Comparison of ENCODE assay signal across 14 cellular contexts in the genomic region with DNA sequence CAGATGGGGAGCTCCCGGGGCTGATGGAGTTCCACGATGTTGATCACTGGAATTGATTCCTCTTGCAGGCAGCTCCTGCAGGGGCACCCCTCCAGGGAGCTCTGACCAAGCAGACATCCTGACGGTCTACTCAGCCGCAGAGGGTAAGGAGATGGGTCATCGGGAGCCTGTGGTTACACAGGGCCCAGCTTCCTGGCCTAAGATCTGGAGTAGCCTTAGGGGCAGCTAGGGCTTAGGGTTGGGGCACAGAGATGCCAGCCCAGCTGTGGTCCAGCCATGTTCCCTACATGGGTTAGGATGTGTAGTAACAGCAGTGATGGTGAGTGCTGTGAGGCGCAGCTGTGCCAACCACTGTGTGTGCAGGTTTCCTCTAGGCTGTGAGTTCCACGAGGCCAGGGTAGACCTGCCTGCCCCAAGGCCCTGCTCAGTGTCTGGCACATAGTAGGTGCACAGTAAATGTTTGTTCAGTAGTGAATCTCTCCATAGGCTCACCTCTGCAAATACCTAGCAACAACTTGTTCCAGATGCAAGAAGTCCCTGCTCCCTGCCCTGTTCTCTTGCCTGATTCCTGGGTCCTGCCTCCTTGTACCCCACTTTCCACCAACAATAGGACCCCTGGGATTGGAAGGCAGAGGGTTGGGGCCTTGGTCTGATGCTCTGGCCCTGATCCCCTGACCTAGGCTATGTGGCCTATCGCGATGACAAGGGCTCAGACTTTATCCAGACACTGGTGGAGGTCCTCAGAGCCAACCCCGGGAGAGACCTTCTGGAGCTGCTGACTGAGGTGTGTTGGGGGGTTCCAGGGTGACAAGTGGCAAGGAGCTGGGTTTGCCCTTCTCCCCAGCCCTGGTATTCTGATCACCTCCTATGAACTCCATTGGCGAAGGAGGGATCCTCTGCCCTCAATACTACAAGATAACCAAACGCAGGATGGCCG. TPM values are rescaled to one million over a fixed set of nuclear protein-coding genes. Genes with fewer than 3 reads are reported as not detected.
DNase-seq lines count a peak whose midpoint lies in the region; ATAC-seq, FAIRE-seq and TF ChIP-seq lines count a peak whose summit lies in the region.
"Had no signal": no experiment of that assay in that cellular context is flagged by ENCODE, and none has a peak within 500 bp of the region (broad histone marks: within the 10 kb centered on the region; RNA-seq: fewer than 3 reads in every experiment).

No MANE protein-coding gene starts in this region.

- in situ Hi-C loops in ACHN (cut with HindIII; ENCODE audit: low pct_ligation_motif_present, low pct_unique_long_range_greater_than_20kb, low sequenced_read_pairs), result no loop called here

- no peak overlapping the region for H2BK120ac ChIP-seq in H1 (replicated peaks; ENCODE audit: low read depth, low read length)

- no peak for DNase-seq in activated T-cell treated with anti-CD3 and anti-CD28 coated beads, Interleukin-2, amount 50 U/mL, for 4 hours
- DNase-seq in activated T-cell treated with anti-CD3 and anti-CD28 coated beads for 4 hours (no peak), H1 (ENCODE audit: low read depth in 1 of 2, low spot score in 2 of 2) (no peak), OCI-M2 (lab: John Stamatoyannopoulos, UW; ENCODE audit: unreplicated experiment) (no peak), NCI-H1417 treated with DMSO at 0.1 percent for 48 hours (lab: John Stamatoyannopoulos, UW) (no peak), ACHN (no peak)
- no peak for DNase-seq in stimulated activated effector memory CD8-positive, alpha-beta T cell treated with anti-CD3 and anti-CD28 coated beads, Interleukin-12 subunit alpha, Interleukin-12 subunit beta, amount 100 ng/mL, for 72 hours (ENCODE audit: low spot score in 2 of 2)
- DNase-seq: colonic mucosa, EL, MV-4-11, small intestine had no signal

- H4K8ac ChIP-seq in H1 (ENCODE audit: extremely low read depth, insufficient read depth, low read length), result no peak overlapping the region; the same call in 1 of the 2 replicates

- WGBS in H1 (ENCODE audit: extremely low coverage in 1 of 2, insufficient coverage in 1 of 2, insufficient read length in 1 of 2, insufficient replicate concordance in 2 of 2, low coverage in 1 of 2, low lambda C conversion rate in 2 of 2, missing lambda C conversion rate in 1 of 2), 2 experiments, result 92% methylated on average over 13 of the region's 13 CpGs; no CpG with 5 or more reads in 1 of the 2 experiments

- H3K27ac Mint-ChIP-seq in stimulated activated effector memory CD8-positive, alpha-beta T cell treated with anti-CD3 and anti-CD28 coated beads, Interleukin-12 subunit alpha, Interleukin-12 subunit beta, amount 100 ng/mL, for 72 hours, result peak overlapping the region; percentile 34

- no peak overlapping the region for H2BK5ac ChIP-seq in H1 (ENCODE audit: low read depth, low read length)

- peak overlapping the region; percentile 92; the same call in 1 of the 2 replicates for H2BK15ac ChIP-seq in H1 (ENCODE audit: low read length)

- POLR2A ChIA-PET in H1 (lab: Charles Lee; ENCODE audit: partially characterized antibody), result interaction anchor here (0.8 to 8.6 kb wide), 16 partner anchors 10 to 130 kb away, joined by 3 to 69 read pairs (median 4); partner anchors contain the start of genes CLDN6, TNFRSF12A, ZNF213 and ZSCAN10

- H2BK20ac ChIP-seq in H1 (ENCODE audit: low read length), result no peak overlapping the region

- H3K36me3 ChIP-seq in OCI-LY3 (replicated peaks; ENCODE audit: low read depth, low read length), result no peaks in the 10 kb centered on the region
- H3K36me3 ChIP-seq in H1 (ENCODE audit: control insufficient read depth in 2 of 4, insufficient read depth in 4 of 4, low read length in 3 of 4), result no peaks in the 10 kb centered on the region
- H3K36me3 ChIP-seq: colonic mucosa had no signal

- peak overlapping the region; percentile 59 for H3K4me3 Mint-ChIP-seq in activated T-cell treated with anti-CD3 and anti-CD28 coated beads, Interleukin-2, amount 50 U/mL, for 4 hours
- peak overlapping the region; percentile 81 for H3K4me3 Mint-ChIP-seq in stimulated activated effector memory CD8-positive, alpha-beta T cell treated with anti-CD3 and anti-CD28 coated beads, Interleukin-12 subunit alpha, Interleukin-12 subunit beta, amount 100 ng/mL, for 72 hours

- H3K36me3 Mint-ChIP-seq in activated T-cell treated with anti-CD3 and anti-CD28 coated beads, Interleukin-2, amount 50 U/mL, for 4 hours (ENCODE audit: insufficient read depth), result no peaks in the 10 kb centered on the region
- peaks cover 37% of the 10 kb centered on the region for H3K36me3 Mint-ChIP-seq in stimulated activated effector memory CD8-positive, alpha-beta T cell treated with anti-CD3 and anti-CD28 coated beads, Interleukin-12 subunit alpha, Interleukin-12 subunit beta, amount 100 ng/mL, for 72 hours

- H3K9me3 ChIP-seq in OCI-LY3 (ENCODE audit: insufficient read depth, low read length) (no peaks in the 10 kb centered on the region), H1 (ENCODE audit: insufficient read depth in 2 of 2, low read depth in 1 of 2, low read length in 1 of 2) (no peaks in the 10 kb centered on the region)
- H3K9me3 ChIP-seq: colonic mucosa had no signal

- 0 out of 2 replicates have a peak overlapping the region, but pooled peaks have one; percentile 2 for H2BK12ac ChIP-seq in H1 (ENCODE audit: low read depth, low read length)

- H3K79me2 ChIP-seq in OCI-LY3 (ENCODE audit: low read length), result no peaks in the 10 kb centered on the region
- no peaks in the 10 kb centered on the region for H3K79me2 ChIP-seq in H1 (ENCODE audit: control insufficient read depth in 1 of 2, insufficient read depth in 2 of 2, low read length in 2 of 2)

- H3K27ac ChIP-seq in OCI-LY3 (ENCODE audit: low read length) (no peak overlapping the region), H1 (ENCODE audit: low read depth, low read length) (no peak overlapping the region)

- H3K27me3 ChIP-seq in OCI-LY3 (ENCODE audit: low read depth, low read length) (no peaks in the 10 kb centered on the region), H1 (replicated peaks in 1 of 4; ENCODE audit: control insufficient read depth in 3 of 4, extremely low read depth in 1 of 4, insufficient read depth in 3 of 4, low read length in 3 of 4) (peaks cover 0 to 18% (median 12%) of the 10 kb centered on the region in 4 experiments; a peak in 5 of 7 replicates)
- H3K27me3 ChIP-seq: colonic mucosa had no signal

- CTCF ChIA-PET in H1 (lab: Charles Lee; ENCODE audit: partially characterized antibody), result interaction anchor here (0.7 to 10.9 kb wide), 16 partner anchors 9 to 117 kb away, joined by 3 to 174 read pairs (median 6); partner anchors contain the start of genes OR1F1, ZNF205 and ZNF213

- TF ChIP-seq CTCF in OCI-LY3 (IDR thresholded peaks at IDR 0.05; ENCODE audit: low read depth, low read length), result no peak
- no peak for TF ChIP-seq CTCF in H1 (IDR thresholded peaks at IDR 0.05; ENCODE audit: control extremely low read depth in 1 of 3, insufficient read depth in 1 of 3, low read depth in 1 of 3, low read length in 3 of 3)

- peaks cover 5% of the 10 kb centered on the region for H3K27me3 Mint-ChIP-seq in activated T-cell treated with anti-CD3 and anti-CD28 coated beads, Interleukin-2, amount 50 U/mL, for 4 hours (ENCODE audit: low read depth)

- no peak overlapping the region for H3K4ac ChIP-seq in H1 (replicated peaks; ENCODE audit: insufficient read length, low read depth, low read length)

- H3K4me3 ChIP-seq in OCI-LY3 (ENCODE audit: low read length), result no peak overlapping the region; the same call in 1 of the 2 replicates
- no peak overlapping the region for H3K4me3 ChIP-seq in H1 (ENCODE audit: extremely low read depth in 1 of 4, insufficient read depth in 2 of 4, low read depth in 3 of 4, low read length in 4 of 4)

- H3K9me3 Mint-ChIP-seq in activated T-cell treated with anti-CD3 and anti-CD28 coated beads, Interleukin-2, amount 50 U/mL, for 4 hours, result peaks cover 7% of the 10 kb centered on the region
- H3K9me3 Mint-ChIP-seq in stimulated activated effector memory CD8-positive, alpha-beta T cell treated with anti-CD3 and anti-CD28 coated beads, Interleukin-12 subunit alpha, Interleukin-12 subunit beta, amount 100 ng/mL, for 72 hours, result no peaks in the 10 kb centered on the region

- no peak overlapping the region for H3K23ac ChIP-seq in H1 (ENCODE audit: insufficient read length)

- H3K23me2 ChIP-seq in H1 (ENCODE audit: low read depth, low read length), result peaks cover 12% of the 10 kb centered on the region; the same call in 1 of the 2 replicates

- no peak overlapping the region for H2AK5ac ChIP-seq in H1 (ENCODE audit: low read depth, low read length)

- peaks cover 22% of the 10 kb centered on the region for H3K4me1 Mint-ChIP-seq in activated T-cell treated with anti-CD3 and anti-CD28 coated beads, Interleukin-2, amount 50 U/mL, for 4 hours (ENCODE audit: low read depth)
- peaks cover 37% of the 10 kb centered on the region for H3K4me1 Mint-ChIP-seq in stimulated activated effector memory CD8-positive, alpha-beta T cell treated with anti-CD3 and anti-CD28 coated beads, Interleukin-12 subunit alpha, Interleukin-12 subunit beta, amount 100 ng/mL, for 72 hours

- H3K14ac ChIP-seq in H1 (ENCODE audit: insufficient read length), result no peak overlapping the region

- H4K20me1 ChIP-seq in OCI-LY3 (ENCODE audit: insufficient read depth, low read length) (no peaks in the 10 kb centered on the region), H1 (replicated peaks in 1 of 2; ENCODE audit: control insufficient read depth in 1 of 2, insufficient read depth in 2 of 2, low read length in 2 of 2) (peaks cover 0 to 2% of the 10 kb centered on the region in 2 experiments)

- no peak overlapping the region for H3K18ac ChIP-seq in H1 (ENCODE audit: extremely low read depth, low read length)

- no peak for TF ChIP-seq EP300 in H1 (IDR thresholded peaks at IDR 0.05; ENCODE audit: borderline replicate concordance in 1 of 2, low read depth in 2 of 2, low read length in 2 of 2)

- peaks cover 6% of the 10 kb centered on the region; the same call in 1 of the 2 replicates for H3K4me1 ChIP-seq in OCI-LY3 (ENCODE audit: low read length)
- peaks cover 0 to 5% (median 3%) of the 10 kb centered on the region in 4 experiments; a peak in 4 of 7 replicates for H3K4me1 ChIP-seq in H1 (replicated peaks in 1 of 4; ENCODE audit: control insufficient read depth in 3 of 4, insufficient read depth in 4 of 4, low read length in 3 of 4)

- no peak for ATAC-seq in activated T-cell treated with anti-CD3 and anti-CD28 coated beads, Interleukin-2, amount 50 U/mL, for 4 hours
- no peak for ATAC-seq in stimulated activated effector memory CD8-positive, alpha-beta T cell treated with anti-CD3 and anti-CD28 coated beads, Interleukin-12 subunit alpha, Interleukin-12 subunit beta, amount 100 ng/mL, for 72 hours

- no peaks in the 10 kb centered on the region for H3K79me1 ChIP-seq in H1 (ENCODE audit: low read depth, low read length)

- peak overlapping the region; percentile 90 for H3K4me2 ChIP-seq in OCI-LY3 (ENCODE audit: low read length)
- H3K4me2 ChIP-seq in H1 (ENCODE audit: insufficient read depth in 1 of 2, low read depth in 2 of 2, low read length in 2 of 2), result peak overlapping the region; percentile 73 to 91; a peak in 1 of 4 replicates

- H3K56ac ChIP-seq in H1 (replicated peaks; ENCODE audit: insufficient read length, low read depth, low read length), result no peak overlapping the region

- no peak for FAIRE-seq in H1 (lab: Jason Lieb, UNC)
- FAIRE-seq: small intestine had no signal

- no peak for TF ChIP-seq POLR2A in H1 (IDR thresholded peaks at IDR 0.05; ENCODE audit: control extremely low read depth in 1 of 2, low read depth in 2 of 2, low read length in 2 of 2)

- peak overlapping the region; percentile 75 for H4K91ac ChIP-seq in H1 (replicated peaks; ENCODE audit: insufficient read length, low read length)

- H2AFZ ChIP-seq in OCI-LY3 (ENCODE audit: low read depth, low read length), result no peak overlapping the region
- H2AFZ ChIP-seq in H1 (ENCODE audit: low read length), result no peak overlapping the region

- no peak for TF ChIP-seq RAD21 in H1 (IDR thresholded peaks at IDR 0.05 in 1 of 2, conservative IDR thresholded peaks at IDR 0.05 in 1 of 2; ENCODE audit: low read depth in 2 of 2, low read length in 2 of 2)

- H4K5ac ChIP-seq in H1 (ENCODE audit: insufficient read length, low read depth, low read length), result no peak overlapping the region

- H3K9ac ChIP-seq in OCI-LY3 (ENCODE audit: low read length) (no peak overlapping the region), H1 (replicated peaks in 1 of 4; ENCODE audit: extremely low read depth in 1 of 4, low read depth in 3 of 4, low read length in 3 of 4) (no peak overlapping the region)

RNA-seq across cellular contexts. Expression of gene ZNF213, which starts 13.7 kb away (rescaled TPM):
- 10 to 100 TPM in 1 of 3 donors, 1 to 10 TPM in 2; 9.8 to 12.0 (median 9.9) TPM for total RNA-seq in activated T-cell treated with anti-CD3 and anti-CD28 coated beads, Interleukin-2, amount 50 U/mL, for 4 hours
- 6.9 and 7.3 TPM in 2 replicates for total RNA-seq in H1 (2021; fragmentation: NEBNext Ultra II Directional; extraction: Animal tissue kit (Norgen Biotek cat#: 25700))
- polyA plus RNA-seq in H1 (2011; rRNA removed), result 1.6 and 3.8 TPM in 2 replicates
- polyA plus RNA-seq in H1 (2011; cell fraction: cytosol; rRNA removed), result 1.6 TPM
- 3.9 TPM for polyA plus RNA-seq in H1 (2011; cell fraction: nucleus; rRNA removed)
- 6.0 to 8.4 TPM (median 8.4 TPM) in 4 replicates for polyA plus RNA-seq in H1 (2012, experiment 1 of 2)
- polyA plus RNA-seq in H1 (2012, experiment 2 of 2), result 7.1 TPM
- 6.2 TPM for polyA plus RNA-seq in H1 (2013, experiment 1 of 2)
- 6.1 TPM for polyA plus RNA-seq in H1 (2013, experiment 2 of 2)
- 1.2 and 1.4 TPM in 2 replicates for polyA minus RNA-seq in H1 (2011; rRNA and poly(A)+ RNA removed)
- 4.2 TPM for polyA minus RNA-seq in H1 (2011; cell fraction: cytosol; rRNA and poly(A)+ RNA removed)
- polyA minus RNA-seq in H1 (2011; cell fraction: nucleus; rRNA and poly(A)+ RNA removed), result 3.9 TPM

RNA-seq across cellular contexts. Expression of gene ZNF205, which starts 36.1 kb away (rescaled TPM):
- under 1 TPM in 2 of 3 donors, not detected in 1; 0.18 to 0.57 TPM for total RNA-seq in activated T-cell treated with anti-CD3 and anti-CD28 coated beads, Interleukin-2, amount 50 U/mL, for 4 hours
- total RNA-seq in H1 (2021; fragmentation: NEBNext Ultra II Directional; extraction: Animal tissue kit (Norgen Biotek cat#: 25700)), result 17.0 and 19.1 TPM in 2 replicates
- 19.9 and 28.5 TPM in 2 replicates for polyA plus RNA-seq in H1 (2011; rRNA removed)
- 26.2 TPM for polyA plus RNA-seq in H1 (2011; cell fraction: cytosol; rRNA removed)
- 23.3 TPM for polyA plus RNA-seq in H1 (2011; cell fraction: nucleus; rRNA removed)
- polyA plus RNA-seq in H1 (2012, experiment 1 of 2), result 10.8 to 18.0 TPM (median 16.3 TPM) in 4 replicates
- 13.8 TPM for polyA plus RNA-seq in H1 (2012, experiment 2 of 2)
- 9.9 TPM for polyA plus RNA-seq in H1 (2013, experiment 1 of 2)
- 10.4 TPM for polyA plus RNA-seq in H1 (2013, experiment 2 of 2)
- 4.6 and 7.3 TPM in 2 replicates for polyA minus RNA-seq in H1 (2011; rRNA and poly(A)+ RNA removed)
- 15.5 TPM for polyA minus RNA-seq in H1 (2011; cell fraction: cytosol; rRNA and poly(A)+ RNA removed)
- 9.2 TPM for polyA minus RNA-seq in H1 (2011; cell fraction: nucleus; rRNA and poly(A)+ RNA removed)

RNA-seq across cellular contexts. Expression of gene OR1F1, which starts 39.5 kb away (rescaled TPM):
- not detected for total RNA-seq in activated T-cell treated with anti-CD3 and anti-CD28 coated beads, Interleukin-2, amount 50 U/mL, for 4 hours
- total RNA-seq in H1 (2021; fragmentation: NEBNext Ultra II Directional; extraction: Animal tissue kit (Norgen Biotek cat#: 25700)), result 0.48 and 0.52 TPM in 2 replicates
- polyA plus RNA-seq in H1 (2011; rRNA removed), result 0.93 and 1.2 TPM in 2 replicates
- polyA plus RNA-seq in H1 (2011; cell fraction: cytosol; rRNA removed), result 0.40 TPM
- 0.87 TPM for polyA plus RNA-seq in H1 (2011; cell fraction: nucleus; rRNA removed)
- 0.40 to 0.48 TPM (median 0.42 TPM) in 3 of 4 replicates, not detected in the other for polyA plus RNA-seq in H1 (2012, experiment 1 of 2)
- not detected for polyA plus RNA-seq in H1 (2012, experiment 2 of 2)
- polyA plus RNA-seq in H1 (2013, experiment 1 of 2), result 0.41 TPM
- 0.35 TPM for polyA plus RNA-seq in H1 (2013, experiment 2 of 2)
- 0.82 and 2.6 TPM in 2 replicates for polyA minus RNA-seq in H1 (2011; rRNA and poly(A)+ RNA removed)
- polyA minus RNA-seq in H1 (2011; cell fraction: cytosol; rRNA and poly(A)+ RNA removed), result not detected
- not detected for polyA minus RNA-seq in H1 (2011; cell fraction: nucleus; rRNA and poly(A)+ RNA removed)
- total RNA-seq: colonic mucosa, fibroblast of lung, ureter had no signal
- polyA plus RNA-seq: small intestine had no signal

RNA-seq across cellular contexts. Expression of gene ZSCAN10, which starts 49.4 kb away (rescaled TPM):
- under 1 TPM in 2 of 3 donors, not detected in 1; 0.11 TPM for total RNA-seq in activated T-cell treated with anti-CD3 and anti-CD28 coated beads, Interleukin-2, amount 50 U/mL, for 4 hours
- total RNA-seq in H1 (2021; fragmentation: NEBNext Ultra II Directional; extraction: Animal tissue kit (Norgen Biotek cat#: 25700)), result 195 and 209 TPM in 2 replicates
- polyA plus RNA-seq in H1 (2011; rRNA removed), result 314 and 488 TPM in 2 replicates
- 301 TPM for polyA plus RNA-seq in H1 (2011; cell fraction: cytosol; rRNA removed)
- polyA plus RNA-seq in H1 (2011; cell fraction: nucleus; rRNA removed), result 563 TPM
- 98.9 to 176 TPM (median 156 TPM) in 4 replicates for polyA plus RNA-seq in H1 (2012, experiment 1 of 2)
- 133 TPM for polyA plus RNA-seq in H1 (2012, experiment 2 of 2)
- polyA plus RNA-seq in H1 (2013, experiment 1 of 2), result 170 TPM
- 151 TPM for polyA plus RNA-seq in H1 (2013, experiment 2 of 2)
- polyA minus RNA-seq in H1 (2011; rRNA and poly(A)+ RNA removed), result 24.5 and 37.6 TPM in 2 replicates
- polyA minus RNA-seq in H1 (2011; cell fraction: cytosol; rRNA and poly(A)+ RNA removed), result 133 TPM
- 97.3 TPM for polyA minus RNA-seq in H1 (2011; cell fraction: nucleus; rRNA and poly(A)+ RNA removed)
- total RNA-seq: fibroblast of lung, ureter had no signal

Comparison
In these comparisons a context has a peak if more than half of its experiments do, and no peak if none do; other contexts are left out.
1. RNA of gene ZNF205, which starts 36.1 kb away (total RNA-seq): 17.0 to 19.1 TPM in H1; 0.18 to 0.57 TPM in activated T-cell treated with anti-CD3 and anti-CD28 coated beads, Interleukin-2, amount 50 U/mL, for 4 hours; every median in the first group is over 10 times any median in the second.